Comparison of ENCODE assay signal across 10 cellular contexts in the genomic region with DNA sequence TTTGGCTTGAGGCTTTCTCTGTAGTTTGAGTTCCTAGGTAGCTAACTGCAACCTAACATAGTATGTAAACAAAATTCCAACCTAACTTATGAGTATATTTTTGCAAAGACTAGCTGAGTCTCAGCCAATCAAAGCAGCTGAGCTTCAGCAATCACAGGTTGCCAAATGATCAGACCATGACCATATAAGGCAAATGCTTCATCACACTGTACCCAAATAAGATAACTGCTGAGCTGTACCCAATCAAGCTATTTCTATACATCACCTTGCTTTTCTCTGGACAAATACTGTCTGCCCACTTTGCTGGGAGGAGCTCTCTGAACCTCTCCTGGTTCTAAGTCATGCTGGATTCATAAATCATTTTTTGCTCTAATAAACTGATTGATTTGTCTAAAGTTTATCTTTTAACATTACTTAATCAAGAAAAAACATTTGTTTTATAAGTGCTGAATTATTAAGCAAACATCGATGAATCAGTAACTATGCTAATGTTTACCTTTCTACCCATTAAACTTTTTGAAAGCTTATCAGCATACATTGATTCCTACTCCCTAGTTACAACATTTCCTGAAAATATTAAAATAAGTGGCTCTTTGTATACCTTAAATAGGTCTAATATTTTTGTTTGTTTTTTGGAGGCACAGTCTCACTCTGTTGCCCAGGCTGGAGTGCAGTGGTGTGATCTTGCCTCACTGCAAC.
DNase-seq lines count a peak whose midpoint lies in the region; ATAC-seq and TF ChIP-seq lines count a peak whose summit lies in the region.
"Had no signal": no experiment of that assay in that cellular context is flagged by ENCODE, and none has a peak within 500 bp of the region (broad histone marks: within the 10 kb centered on the region; RNA-seq: fewer than 3 reads in every experiment).

No MANE protein-coding gene starts in this region.

- DNase-seq in NCI-H1417 (lab: John Stamatoyannopoulos, UW): peak in 2 of 3 experiments; percentile 6 to 37
- DNase-seq in NCI-H1417 treated with DMSO at 0.1 percent for 48 hours (lab: John Stamatoyannopoulos, UW): no peak
- peak; percentile 68 for DNase-seq in brain microvascular endothelial cell
- DNase-seq in progenitor cell of endocrine pancreas (ENCODE audit: low spot score, unreplicated experiment): no peak
- no peak for DNase-seq in Ammon's horn (ENCODE audit: low spot score)
- no peak for DNase-seq in stimulated activated CD4-positive, alpha-beta T cell treated with anti-CD3 and anti-CD28 coated beads, Interleukin-12 subunit alpha, Interleukin-12 subunit beta, amount 100 ng/mL, for 4 hours
- DNase-seq: anterior cingulate cortex had no signal

- TF ChIP-seq CTCF in Loucy (conservative IDR thresholded peaks at IDR 0.05; ENCODE audit: low read length) (no peak), brain microvascular endothelial cell (IDR thresholded peaks at IDR 0.05; ENCODE audit: low read depth, low read length, missing control alignments) (no peak), progenitor cell of endocrine pancreas (IDR thresholded peaks at IDR 0.05; ENCODE audit: unreplicated experiment) (no peak)

- H3K4me1 Mint-ChIP-seq in progenitor cell of endocrine pancreas (ENCODE audit: low read depth): peaks cover 12% of the 10 kb centered on the region

- H3K27ac ChIP-seq in brain microvascular endothelial cell: no peak overlapping the region
- H3K27ac ChIP-seq: A549 had no signal

- H3K9me3 Mint-ChIP-seq in progenitor cell of endocrine pancreas (ENCODE audit: low read depth): no peaks in the 10 kb centered on the region

- H3K4me3 ChIP-seq in Loucy (ENCODE audit: low read length, poor library complexity, severe bottlenecking) (peak overlapping the region; percentile 3), brain microvascular endothelial cell (ENCODE audit: low read depth, low read length) (no peak overlapping the region)
- H3K4me3 ChIP-seq: A549 had no signal

- no peak for ATAC-seq in GM18858 (IDR thresholded peaks at IDR 0.05; ENCODE audit: unreplicated experiment)
- ATAC-seq: A549 had no signal

- H2AFZ ChIP-seq in Loucy (ENCODE audit: low read length): no peak overlapping the region

- H3K4me3 Mint-ChIP-seq in progenitor cell of endocrine pancreas (ENCODE audit: low read depth): no peak overlapping the region

- peaks cover 82% of the 10 kb centered on the region for H3K4me1 ChIP-seq in Loucy (ENCODE audit: insufficient read depth, low read length, poor library complexity, severe bottlenecking)
- H3K4me1 ChIP-seq: A549 had no signal

- H3K36me3 ChIP-seq in Loucy (ENCODE audit: insufficient read depth, low read length) (peaks cover 6% of the 10 kb centered on the region; the same call in 1 of the 2 replicates), brain microvascular endothelial cell (replicated peaks) (no peaks in the 10 kb centered on the region)

- H3K27me3 ChIP-seq in Loucy (ENCODE audit: insufficient read depth, low read length, poor library complexity, severe bottlenecking) (no peaks in the 10 kb centered on the region), brain microvascular endothelial cell (replicated peaks) (no peaks in the 10 kb centered on the region)

- no peaks in the 10 kb centered on the region for H3K36me3 Mint-ChIP-seq in progenitor cell of endocrine pancreas (ENCODE audit: insufficient read depth)

- H3K9me3 ChIP-seq in Loucy (ENCODE audit: insufficient read depth, low read depth, low read length): no peaks in the 10 kb centered on the region
- H3K9me3 ChIP-seq: A549 had no signal

- H3K79me2 ChIP-seq in Loucy (ENCODE audit: insufficient read depth, low read length): peaks cover 15% of the 10 kb centered on the region; the same call in 1 of the 2 replicates

- peak overlapping the region; percentile 52 for H3K9ac ChIP-seq in Loucy (ENCODE audit: low read depth, low read length, poor library complexity, severe bottlenecking)

- no peaks in the 10 kb centered on the region for H4K20me1 ChIP-seq in Loucy (ENCODE audit: insufficient read depth, low read length, poor library complexity, severe bottlenecking)

- peaks cover 9% of the 10 kb centered on the region; the same call in 1 of the 2 replicates for H3F3A ChIP-seq in Loucy (ENCODE audit: low read depth)

- in situ Hi-C loops in brain microvascular endothelial cell (cut with HindIII; ENCODE audit: low pct_ligation_motif_present, low sequenced_read_pairs): no loop called here

- no peaks in the 10 kb centered on the region for H3K27me3 Mint-ChIP-seq in progenitor cell of endocrine pancreas

- peak overlapping the region; percentile 33 for H3K4me2 ChIP-seq in Loucy (ENCODE audit: low read depth, low read length, poor library complexity, severe bottlenecking)
- H3K4me2 ChIP-seq: A549 had no signal

- H3K9me2 ChIP-seq in Loucy (replicated peaks; ENCODE audit: low read depth, low read length): no peaks in the 10 kb centered on the region

- H3K27ac Mint-ChIP-seq in progenitor cell of endocrine pancreas: peak overlapping the region; percentile 16

Comparison
In these comparisons a context has a peak if more than half of its experiments do, and no peak if none do; other contexts are left out.
1. DNase-seq: peak in NCI-H1417 (2 of 3) and brain microvascular endothelial cell (single experiment); none in NCI-H1417 treated with DMSO at 0.1 percent for 48 hours (single experiment), progenitor cell of endocrine pancreas (single experiment), Ammon's horn (single experiment) and stimulated activated CD4-positive, alpha-beta T cell treated with anti-CD3 and anti-CD28 coated beads, Interleukin-12 subunit alpha, Interleukin-12 subunit beta, amount 100 ng/mL, for 4 hours (single experiment).